10 cellular contexts compared by ENCODE assay signal in the genomic region with DNA sequence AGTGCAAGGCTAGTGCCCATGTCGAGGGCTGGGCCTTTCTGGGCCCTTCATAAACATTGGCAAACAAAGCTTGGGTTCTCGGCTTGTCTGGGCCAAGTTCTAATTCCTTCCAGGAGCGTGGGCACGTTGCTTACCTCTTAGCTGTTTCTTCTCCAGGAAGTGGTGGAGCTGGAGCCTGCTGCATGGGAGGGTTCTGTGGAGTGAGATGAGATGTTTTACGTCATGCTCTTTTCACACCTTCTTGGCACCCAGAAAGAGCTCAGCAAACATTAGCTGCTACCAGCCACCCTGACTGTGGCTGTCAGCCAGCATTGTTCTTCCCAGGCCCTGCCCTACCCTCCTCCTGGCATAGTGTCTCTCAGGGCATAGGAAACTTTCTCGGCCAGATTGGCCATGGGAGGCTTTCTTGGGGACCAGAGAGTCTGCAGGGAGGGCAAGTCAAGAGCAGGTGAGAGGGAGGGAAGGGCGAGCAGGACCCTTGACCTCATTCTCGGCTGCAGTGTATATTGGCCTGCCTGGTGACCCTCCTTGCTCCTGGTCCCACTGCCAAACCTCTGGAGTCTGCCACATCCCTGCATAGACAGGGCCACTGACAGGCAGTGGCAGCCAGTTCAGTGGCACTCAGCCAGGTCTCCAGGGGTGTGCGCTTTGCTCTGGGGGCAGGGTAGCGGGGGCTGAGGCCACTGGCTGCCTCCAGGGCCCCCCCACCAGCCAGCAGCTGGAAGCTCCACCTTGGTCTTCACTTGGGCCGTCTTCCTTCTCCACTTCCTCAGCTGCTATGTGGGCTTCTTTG.
A peak's percentile ranks its signal among the peaks of the same experiment; 100 is the strongest.
DNase-seq lines count a peak whose midpoint lies in the region; ATAC-seq and TF ChIP-seq lines count a peak whose summit lies in the region.
"Had no signal": no experiment of that assay in that cellular context is flagged by ENCODE, and none has a peak within 500 bp of the region (broad histone marks: within the 10 kb centered on the region; RNA-seq: fewer than 3 reads in every experiment).

No MANE protein-coding gene starts in this region.

- H3K4me3 Mint-ChIP-seq in activated T-cell treated with anti-CD3 and anti-CD28 coated beads, Interleukin-2, amount 50 U/mL, for 24 hours: no peak overlapping the region
- H3K4me3 Mint-ChIP-seq in stimulated activated effector memory CD8-positive, alpha-beta T cell treated with anti-CD3 and anti-CD28 coated beads, Interleukin-12 subunit alpha, Interleukin-12 subunit beta, amount 100 ng/mL, for 72 hours: peak overlapping the region; percentile 10

- peaks cover 71% of the 10 kb centered on the region for H3K36me3 Mint-ChIP-seq in activated T-cell treated with anti-CD3 and anti-CD28 coated beads, Interleukin-2, amount 50 U/mL, for 24 hours (ENCODE audit: low read depth)
- peaks cover 10% of the 10 kb centered on the region for H3K36me3 Mint-ChIP-seq in stimulated activated effector memory CD8-positive, alpha-beta T cell treated with anti-CD3 and anti-CD28 coated beads, Interleukin-12 subunit alpha, Interleukin-12 subunit beta, amount 100 ng/mL, for 72 hours

- H3K9me3 ChIP-seq in heart left ventricle: no peaks in the 10 kb centered on the region

- peaks cover 36% of the 10 kb centered on the region for H3K4me1 Mint-ChIP-seq in activated T-cell treated with anti-CD3 and anti-CD28 coated beads, Interleukin-2, amount 50 U/mL, for 24 hours (ENCODE audit: low read depth)
- peaks cover 42% of the 10 kb centered on the region for H3K4me1 Mint-ChIP-seq in stimulated activated effector memory CD8-positive, alpha-beta T cell treated with anti-CD3 and anti-CD28 coated beads, Interleukin-12 subunit alpha, Interleukin-12 subunit beta, amount 100 ng/mL, for 72 hours

- no peak overlapping the region for H3K4me3 ChIP-seq in heart left ventricle
- H3K4me3 ChIP-seq: dorsolateral prefrontal cortex had no signal

- H3K36me3 ChIP-seq in heart left ventricle: peaks cover 0 to 42% (median 26%) of the 10 kb centered on the region in 9 donors

- no peak for TF ChIP-seq CTCF in heart left ventricle (IDR thresholded peaks at IDR 0.05)

- ATAC-seq in heart left ventricle: peak; percentile 25 to 75 (median 58)
- ATAC-seq in stimulated activated effector memory CD8-positive, alpha-beta T cell treated with anti-CD3 and anti-CD28 coated beads, Interleukin-12 subunit alpha, Interleukin-12 subunit beta, amount 100 ng/mL, for 72 hours: peak; percentile 57
- no peak for ATAC-seq in HG02970 (IDR thresholded peaks at IDR 0.05; ENCODE audit: low FRiP score, unreplicated experiment)
- no peak for ATAC-seq in GM19328 (IDR thresholded peaks at IDR 0.05; ENCODE audit: unreplicated experiment)

- peak; percentile 37 for DNase-seq in NCI-H345 (lab: John Stamatoyannopoulos, UW)
- DNase-seq in NCI-H345 treated with DMSO at 0.1 percent for 48 hours (lab: John Stamatoyannopoulos, UW; ENCODE audit: unreplicated experiment): no peak
- no peak for DNase-seq in activated T-cell treated with anti-CD3 and anti-CD28 coated beads, Interleukin-2, amount 50 U/mL, for 24 hours
- DNase-seq in heart left ventricle: peak in 2 of 5 donors; percentile 38 to 80
- peak in 1 of 2 donors; percentile 63 for DNase-seq in stimulated activated effector memory CD8-positive, alpha-beta T cell treated with anti-CD3 and anti-CD28 coated beads, Interleukin-12 subunit alpha, Interleukin-12 subunit beta, amount 100 ng/mL, for 72 hours (ENCODE audit: low spot score in 2 of 2)
- no peak for DNase-seq in NCI-H2107 (lab: John Stamatoyannopoulos, UW)
- DNase-seq: NCI-H524 treated with DMSO at 0.1 percent for 48 hours had no signal

- TF ChIP-seq POLR2A in heart left ventricle (IDR thresholded peaks at IDR 0.05): no peak

- H3K27me3 Mint-ChIP-seq in activated T-cell treated with anti-CD3 and anti-CD28 coated beads, Interleukin-2, amount 50 U/mL, for 24 hours: no peaks in the 10 kb centered on the region

- peak overlapping the region in 9 of 12 donors; percentile 22 to 66 (median 39) for H3K27ac ChIP-seq in heart left ventricle

- 38 to 60% (median 45%) methylated on average over 11 of the region's 11 CpGs for WGBS in heart left ventricle, 4 donors

- H3K9me3 Mint-ChIP-seq in activated T-cell treated with anti-CD3 and anti-CD28 coated beads, Interleukin-2, amount 50 U/mL, for 24 hours: no peaks in the 10 kb centered on the region
- H3K9me3 Mint-ChIP-seq in stimulated activated effector memory CD8-positive, alpha-beta T cell treated with anti-CD3 and anti-CD28 coated beads, Interleukin-12 subunit alpha, Interleukin-12 subunit beta, amount 100 ng/mL, for 72 hours: no peaks in the 10 kb centered on the region

- no peaks in the 10 kb centered on the region for H3K27me3 ChIP-seq in heart left ventricle
- H3K27me3 ChIP-seq: dorsolateral prefrontal cortex had no signal

- H3K4me1 ChIP-seq in heart left ventricle: peaks cover 0 to 33% (median 19%) of the 10 kb centered on the region in 12 donors

- intact Hi-C loops in heart left ventricle (cut with DNase I): loop anchor here in 1 of 10 donors (10.0 kb wide), 1 partner anchor 54 kb away; no protein-coding TSS in a partner anchor

- peak overlapping the region; percentile 82 for H3K27ac Mint-ChIP-seq in activated T-cell treated with anti-CD3 and anti-CD28 coated beads, Interleukin-2, amount 50 U/mL, for 24 hours
- peak overlapping the region; percentile 80 for H3K27ac Mint-ChIP-seq in stimulated activated effector memory CD8-positive, alpha-beta T cell treated with anti-CD3 and anti-CD28 coated beads, Interleukin-12 subunit alpha, Interleukin-12 subunit beta, amount 100 ng/mL, for 72 hours

Comparison
In these comparisons a context has a peak if more than half of its experiments do, and no peak if none do; other contexts are left out.
1. ATAC-seq: peak in heart left ventricle (4 of 4) and stimulated activated effector memory CD8-positive, alpha-beta T cell treated with anti-CD3 and anti-CD28 coated beads, Interleukin-12 subunit alpha, Interleukin-12 subunit beta, amount 100 ng/mL, for 72 hours (single experiment); none in HG02970 (single experiment) and GM19328 (single experiment).